17 cellular contexts compared by ENCODE assay signal in genomic region chr1:160481979-160482596, GRCh38. TPM values are rescaled to one million over a fixed set of nuclear protein-coding genes. Genes with fewer than 3 reads are reported as not detected.
"Had no signal": no experiment of that assay in that cellular context is flagged by ENCODE, and none has a peak within 500 bp of the region (broad histone marks: within the 10 kb centered on the region; RNA-seq: fewer than 3 reads in every experiment).

No MANE protein-coding gene starts in this region.

- H3K4me3 ChIP-seq: cardiac muscle cell, dorsolateral prefrontal cortex, gastroesophageal sphincter, heart right ventricle, lung, suprapubic skin had no signal

- H3K4me1 Mint-ChIP-seq: mesothelial cell of epicardium had no signal

- H3K27ac ChIP-seq: cardiac muscle cell, dorsolateral prefrontal cortex, gastroesophageal sphincter, heart right ventricle, neutrophil, suprapubic skin had no signal

- H3K27ac Mint-ChIP-seq: activated CD4-positive, alpha-beta T cell treated with anti-CD3 and anti-CD28 coated beads for 36 hours; activated T-helper 1 cell treated with anti-CD3 and anti-CD28 coated beads, Interleukin-12 subunit alpha, Interleukin-12 subunit beta, Interleukin-2, Interleukin-4 antibody, amounts not matched to agents 30 ng/mL and 10 ng/mL and 1 ng/mL, durations not matched to agents 14 hours and 24 hours and 36 hours; mesothelial cell of epicardium had no signal

- H3K36me3 ChIP-seq: cardiac muscle cell, gastroesophageal sphincter, heart right ventricle, neutrophil, suprapubic skin had no signal

- H3K36me3 Mint-ChIP-seq: mesothelial cell of epicardium had no signal

- H3K4me3 Mint-ChIP-seq: activated CD4-positive, alpha-beta T cell treated with anti-CD3 and anti-CD28 coated beads for 36 hours; activated T-helper 1 cell treated with anti-CD3 and anti-CD28 coated beads, Interleukin-12 subunit alpha, Interleukin-12 subunit beta, Interleukin-2, Interleukin-4 antibody, amounts not matched to agents 30 ng/mL and 10 ng/mL and 1 ng/mL, durations not matched to agents 14 hours and 24 hours and 36 hours; mesothelial cell of epicardium had no signal

- ATAC-seq: activated CD4-positive, alpha-beta T cell treated with anti-CD3 and anti-CD28 coated beads for 36 hours; gastroesophageal sphincter; heart right ventricle had no signal

- H3K27me3 ChIP-seq: cardiac muscle cell, gastroesophageal sphincter, neutrophil, suprapubic skin had no signal

- H3K27me3 Mint-ChIP-seq: activated CD4-positive, alpha-beta T cell treated with anti-CD3 and anti-CD28 coated beads for 36 hours had no signal

- H3K4me1 ChIP-seq: gastroesophageal sphincter, heart right ventricle, suprapubic skin had no signal

- H3K9me3 ChIP-seq: heart right ventricle, neutrophil, suprapubic skin had no signal

- DNase-seq: activated CD4-positive, alpha-beta T cell treated with anti-CD3 and anti-CD28 coated beads for 36 hours; dorsolateral prefrontal cortex; erythroblast; heart right ventricle; islet precursor cell; stimulated activated naive CD4-positive, alpha-beta T cell; SW 1271; T-helper 9 cell had no signal

RNA-seq across cellular contexts. Expression of gene SLAMF6, which starts 41.0 kb away (rescaled TPM):
- total RNA-seq: cardiac muscle cell, mesothelial cell of epicardium, myocyte, renal cortical epithelial cell had no signal
- polyA plus RNA-seq: cardiac muscle cell had no signal
